ENCODE assay signal across 25 cellular contexts in the genomic region with DNA sequence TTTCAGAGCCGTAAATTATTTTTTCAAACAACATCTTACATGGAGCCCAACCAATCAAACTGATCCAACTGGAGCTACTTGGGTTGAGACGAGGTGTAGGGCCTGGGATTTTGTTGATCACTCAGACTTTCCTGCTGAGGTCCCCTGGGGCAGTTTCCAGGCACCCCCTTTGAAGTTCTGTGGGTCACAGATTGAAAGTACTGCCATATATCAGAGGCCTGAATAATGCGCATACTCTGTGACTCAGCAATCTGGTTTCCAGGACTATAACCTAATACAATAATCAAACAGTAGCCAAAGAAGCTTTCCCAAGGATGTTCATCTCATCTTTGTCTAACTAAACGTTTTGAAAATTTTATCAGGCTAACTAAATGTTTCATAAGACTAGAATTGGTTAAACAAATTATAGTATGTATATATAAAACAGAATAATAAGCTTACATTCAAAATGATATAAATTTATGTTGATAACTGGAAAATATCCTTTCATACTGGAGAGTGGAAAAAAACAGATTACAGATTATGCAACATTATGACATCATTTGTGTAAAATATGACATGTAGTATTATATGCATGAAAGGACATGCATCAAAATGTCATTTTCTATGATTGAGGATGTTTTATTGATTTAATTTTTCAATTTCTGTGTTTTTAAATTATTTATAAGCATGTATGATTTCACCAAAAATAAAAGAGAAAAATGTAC.
A peak's percentile ranks its signal among the peaks of the same experiment; 100 is the strongest.
DNase-seq lines count a peak whose midpoint lies in the region; ATAC-seq, FAIRE-seq and TF ChIP-seq lines count a peak whose summit lies in the region.
"Had no signal": no experiment of that assay in that cellular context is flagged by ENCODE, and none has a peak within 500 bp of the region (broad histone marks: within the 10 kb centered on the region; RNA-seq: fewer than 3 reads in every experiment).

No MANE protein-coding gene starts in this region.

- H3K36me3 ChIP-seq in K562 (ENCODE audit: control insufficient read depth, insufficient read depth, low read length), result peaks cover 10% of the 10 kb centered on the region; the same call in 1 of the 3 replicates

- no peaks in the 10 kb centered on the region for H3K9me1 ChIP-seq in K562 (ENCODE audit: control insufficient read depth, insufficient read depth, low read length)

- no peaks in the 10 kb centered on the region for H4K20me1 ChIP-seq in K562 (replicated peaks; ENCODE audit: control insufficient read depth, insufficient read depth, low read length)

- 44% methylated on average over 4 of the region's 4 CpGs for WGBS in K562 (ENCODE audit: insufficient coverage, low coverage, missing lambda C conversion rate)

- H3K4me1 ChIP-seq in K562 (replicated peaks in 1 of 2; ENCODE audit: control insufficient read depth in 2 of 2, insufficient read depth in 2 of 2, low read length in 2 of 2), result peaks cover 0 to 4% of the 10 kb centered on the region in 2 experiments; a peak in 2 of 5 replicates
- H3K4me1 ChIP-seq: A549 had no signal

- peaks cover 15% of the 10 kb centered on the region; the same call in 2 of the 3 replicates for H3K79me2 ChIP-seq in K562 (ENCODE audit: control insufficient read depth, insufficient read depth, low read length)

- intact Hi-C loops in K562 (cut with micrococcal nuclease), result no loop called here

- no peak for ATAC-seq in K562
- ATAC-seq in stimulated activated naive CD8-positive, alpha-beta T cell treated with anti-CD3 and anti-CD28 coated beads, Interleukin-15, Interleukin-2, amounts not matched to agents 100 U/mL and 50 U/mL, for 24 hours, result no peak
- ATAC-seq: A549, HCT116, Panc1 had no signal

- no peak overlapping the region for H3K4me3 ChIP-seq in K562
- H3K4me3 ChIP-seq: A549 had no signal

- CTCF ChIA-PET in K562 (lab: Yijun Ruan, JAX; ENCODE audit: low intra/inter-chr PET ratio), result no interaction called here

- no peak for TF ChIP-seq RAD21 in K562 (CRISPR knock-in tag; conservative IDR thresholded peaks at IDR 0.05 in 1 of 2, IDR thresholded peaks at IDR 0.05 in 1 of 2)

- no peak overlapping the region for H3K27ac ChIP-seq in K562 (ENCODE audit: extremely low read depth, low read depth, low read length)

- POLR2A ChIA-PET in K562 (lab: Yijun Ruan, JAX), result no interaction called here

- H2AFZ ChIP-seq in K562 (ENCODE audit: low read depth, low read length), result no peak overlapping the region

- no peak overlapping the region for H3K9ac ChIP-seq in K562 (ENCODE audit: insufficient read depth in 1 of 2, low read depth in 2 of 2, low read length in 2 of 2)

- TF ChIP-seq POLR2A in K562 (conservative IDR thresholded peaks at IDR 0.05), result no peak

- DNase-seq in ELF-1 (ENCODE audit: low read depth, low spot score), result peak; percentile 46
- DNase-seq in M059J (ENCODE audit: low read depth), result peak; percentile 44
- no peak for DNase-seq in K562 (ENCODE audit: extremely low read depth in 1 of 4, low spot score in 3 of 4)
- DNase-seq in iPS-NIHi11 (ENCODE audit: low spot score), result peak; percentile 15
- no peak for DNase-seq in activated naive CD4-positive, alpha-beta T cell treated with Interleukin-2 at 50 U/mL for 16 hours
- DNase-seq in stimulated activated naive CD8-positive, alpha-beta T cell treated with anti-CD3 and anti-CD28 coated beads, Interleukin-15, Interleukin-2, amounts not matched to agents 100 U/mL and 50 U/mL, for 24 hours, result no peak
- DNase-seq in C1 segment of cervical spinal cord (lab: John Stamatoyannopoulos, UW), result no peak
- DNase-seq in NCI-H1092 (lab: John Stamatoyannopoulos, UW), result no peak
- DNase-seq: Caco-2; CD4-positive, alpha-beta T cell; DMS 273 treated with DMSO at 0.1 percent for 48 hours; DMS79 treated with DMSO at 0.1 percent for 48 hours; GOT3; MM.1S; NCI-H1092 treated with DMSO at 0.1 percent for 48 hours; NCI-H1436 treated with DMSO at 0.1 percent for 48 hours; NCI-H1930; NCI-H510A; NCI-H774; NK-92 treated with Interleukin-12 subunit alpha and Interleukin-12 subunit beta, amount 100 ng/mL, for 24 hours had no signal

- FAIRE-seq in K562 (lab: Jason Lieb, UNC), result no peak
- FAIRE-seq: A549, GM12891, GM18507 had no signal

- no peak for TF ChIP-seq CTCF in K562 (IDR thresholded peaks at IDR 0.05 in 2 of 3, conservative IDR thresholded peaks at IDR 0.05 in 1 of 3; ENCODE audit: insufficient read depth in 2 of 3, low read depth in 1 of 3, low read length in 3 of 3)

- H3K4me2 ChIP-seq in K562 (ENCODE audit: insufficient read depth, low read length), result no peak overlapping the region
- H3K4me2 ChIP-seq: A549 had no signal

- in situ Hi-C loops in K562 (cut with MboI), result no loop called here

- H3K27me3 ChIP-seq in K562 (ENCODE audit: control insufficient read depth in 2 of 2, insufficient read depth in 2 of 2, low read length in 2 of 2), result no peaks in the 10 kb centered on the region

- TF ChIP-seq EP300 in K562 (IDR thresholded peaks at IDR 0.05; ENCODE audit: low read length), result no peak

- BruUV-seq in K562 (replicated peaks; lab: Mats Ljungman, UMichigan), result no TSS peak

- no peaks in the 10 kb centered on the region for H3K9me3 ChIP-seq in K562 (replicated peaks; ENCODE audit: control insufficient read depth, insufficient read depth, low read depth, low read length)
- H3K9me3 ChIP-seq: A549, Caco-2 had no signal

TF ChIP-seq in K562, 482 proteins besides CTCF, POLR2A, EP300 and RAD21 (continues in another document):
- TF ChIP-seq, protein P1, sequence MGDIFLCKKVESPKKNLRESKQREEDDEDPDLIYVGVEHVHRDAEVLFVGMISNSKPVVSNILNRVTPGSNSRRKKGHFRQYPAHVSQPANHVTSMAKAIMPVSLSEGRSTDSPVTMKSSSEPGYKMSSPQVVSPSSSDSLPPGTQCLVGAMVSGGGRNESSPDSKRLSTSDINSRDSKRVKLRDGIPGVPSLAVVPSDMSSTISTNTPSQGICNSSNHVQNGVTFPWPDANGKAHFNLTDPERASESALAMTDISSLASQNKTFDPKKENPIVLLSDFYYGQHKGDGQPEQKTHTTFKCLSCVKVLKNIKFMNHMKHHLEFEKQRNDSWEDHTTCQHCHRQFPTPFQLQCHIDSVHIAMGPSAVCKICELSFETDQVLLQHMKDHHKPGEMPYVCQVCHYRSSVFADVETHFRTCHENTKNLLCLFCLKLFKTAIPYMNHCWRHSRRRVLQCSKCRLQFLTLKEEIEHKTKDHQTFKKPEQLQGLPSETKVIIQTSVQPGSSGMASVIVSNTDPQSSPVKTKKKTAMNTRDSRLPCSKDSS (IDR thresholded peaks at IDR 0.05; ENCODE audit: low read depth, partially characterized antibody), result no peak
- TF ChIP-seq, protein P2, sequence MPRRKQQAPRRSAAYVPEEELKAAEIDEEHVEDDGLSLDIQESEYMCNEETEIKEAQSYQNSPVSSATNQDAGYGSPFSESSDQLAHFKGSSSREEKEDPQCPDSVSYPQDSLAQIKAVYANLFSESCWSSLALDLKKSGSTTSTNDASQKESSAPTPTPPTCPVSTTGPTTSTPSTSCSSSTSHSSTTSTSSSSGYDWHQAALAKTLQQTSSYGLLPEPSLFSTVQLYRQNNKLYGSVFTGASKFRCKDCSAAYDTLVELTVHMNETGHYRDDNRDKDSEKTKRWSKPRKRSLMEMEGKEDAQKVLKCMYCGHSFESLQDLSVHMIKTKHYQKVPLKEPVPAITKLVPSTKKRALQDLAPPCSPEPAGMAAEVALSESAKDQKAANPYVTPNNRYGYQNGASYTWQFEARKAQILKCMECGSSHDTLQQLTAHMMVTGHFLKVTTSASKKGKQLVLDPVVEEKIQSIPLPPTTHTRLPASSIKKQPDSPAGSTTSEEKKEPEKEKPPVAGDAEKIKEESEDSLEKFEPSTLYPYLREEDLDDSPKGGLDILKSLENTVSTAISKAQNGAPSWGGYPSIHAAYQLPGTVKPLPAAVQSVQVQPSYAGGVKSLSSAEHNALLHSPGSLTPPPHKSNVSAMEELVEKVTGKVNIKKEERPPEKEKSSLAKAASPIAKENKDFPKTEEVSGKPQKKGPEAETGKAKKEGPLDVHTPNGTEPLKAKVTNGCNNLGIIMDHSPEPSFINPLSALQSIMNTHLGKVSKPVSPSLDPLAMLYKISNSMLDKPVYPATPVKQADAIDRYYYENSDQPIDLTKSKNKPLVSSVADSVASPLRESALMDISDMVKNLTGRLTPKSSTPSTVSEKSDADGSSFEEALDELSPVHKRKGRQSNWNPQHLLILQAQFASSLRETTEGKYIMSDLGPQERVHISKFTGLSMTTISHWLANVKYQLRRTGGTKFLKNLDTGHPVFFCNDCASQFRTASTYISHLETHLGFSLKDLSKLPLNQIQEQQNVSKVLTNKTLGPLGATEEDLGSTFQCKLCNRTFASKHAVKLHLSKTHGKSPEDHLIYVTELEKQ (CRISPR knock-in tag; IDR thresholded peaks at IDR 0.05), result no peak
- no peak for TF ChIP-seq CEBPG (CRISPR knock-in tag; IDR thresholded peaks at IDR 0.05)
- peak; percentile 55 to 75; a peak in 3 of 4 replicates for TF ChIP-seq CEBPG (tag; conservative IDR thresholded peaks at IDR 0.05 in 1 of 2, IDR thresholded peaks at IDR 0.05 in 1 of 2)
- no peak for TF ChIP-seq TAF9B (IDR thresholded peaks at IDR 0.05; ENCODE audit: partially characterized antibody)
- no peak for TF ChIP-seq MCM5 (IDR thresholded peaks at IDR 0.05; ENCODE audit: low read depth)
- no peak for TF ChIP-seq KDM4B (IDR thresholded peaks at IDR 0.05; ENCODE audit: borderline replicate concordance in 2 of 2, low read depth in 1 of 2)

Comparison
In these comparisons a context has a peak if more than half of its experiments do, and no peak if none do; other contexts are left out.
1. DNase-seq: peak in ELF-1 (single experiment), M059J (single experiment) and iPS-NIHi11 (single experiment); none in K562 (0 of 4), activated naive CD4-positive, alpha-beta T cell treated with Interleukin-2 at 50 U/mL for 16 hours (single experiment), stimulated activated naive CD8-positive, alpha-beta T cell treated with anti-CD3 and anti-CD28 coated beads, Interleukin-15, Interleukin-2, amounts not matched to agents 100 U/mL and 50 U/mL, for 24 hours (single experiment), C1 segment of cervical spinal cord (0 of 14) and NCI-H1092 (single experiment).